Comparison of ENCODE assay signal across 23 cellular contexts in the genomic region with DNA sequence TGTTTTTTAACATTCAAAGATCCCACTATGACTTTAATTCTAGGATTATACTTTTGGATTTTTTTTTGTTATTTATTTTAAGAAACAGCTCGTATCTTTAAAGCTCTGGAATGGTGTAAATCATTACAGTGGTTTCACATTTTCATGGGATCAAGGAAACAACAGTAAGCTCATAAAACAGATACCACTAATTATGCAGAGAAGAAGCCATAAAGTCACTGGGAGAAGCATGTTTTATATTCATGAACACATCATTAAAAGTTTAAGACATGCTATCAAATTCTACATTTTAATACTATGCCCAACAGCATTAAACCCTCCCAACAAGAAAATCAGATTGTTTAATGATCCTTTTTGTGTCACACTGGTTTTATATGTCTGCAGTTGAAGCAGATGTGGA.
"Had no signal": no experiment of that assay in that cellular context is flagged by ENCODE, and none has a peak within 500 bp of the region (broad histone marks: within the 10 kb centered on the region; RNA-seq: fewer than 3 reads in every experiment).

No MANE protein-coding gene starts in this region.

- DNase-seq: activated CD4-positive, alpha-beta T cell treated with anti-CD3 and anti-CD28 coated beads for 36 hours; activated CD4-positive, alpha-beta T cell treated with anti-CD3 and anti-CD28 coated beads, Interleukin-2, amount 50 U/mL, for 1 hour; activated CD8-positive, alpha-beta memory T cell treated with anti-CD3 and anti-CD28 coated beads, Interleukin-2, amount 50 U/mL, for 48 hours; activated CD8-positive, alpha-beta T cell treated with anti-CD3 and anti-CD28 coated beads for 36 hours; activated naive CD4-positive, alpha-beta T cell; activated T-cell treated with anti-CD3 and anti-CD28 coated beads, Interleukin-2, amount 50 U/mL, for 1 hour; aorta; caudate nucleus; NCI-H1092; NCI-H1417; NCI-H1930; NCI-H2171 treated with DMSO at 0.1 percent for 48 hours; NCI-H226; NCI-H774; NK-92 treated with Interleukin-12 subunit alpha and Interleukin-12 subunit beta, amount 100 ng/mL, for 24 hours; RPMI8226; SK-N-SH; T-helper 1 cell had no signal

- H3K9me3 ChIP-seq: breast epithelium, SK-N-SH had no signal

- H3K36me3 ChIP-seq: breast epithelium had no signal

- ATAC-seq: activated CD4-positive, alpha-beta T cell treated with anti-CD3 and anti-CD28 coated beads for 36 hours; activated CD8-positive, alpha-beta T cell treated with anti-CD3 and anti-CD28 coated beads for 36 hours; Panc1; Right ventricle myocardium inferior had no signal

- H3K4me1 ChIP-seq: breast epithelium had no signal

- H3K27ac ChIP-seq: breast epithelium, KMS-11, VCaP had no signal

- H3K27me3 ChIP-seq: breast epithelium had no signal
